ENCODE assay signal across 12 cellular contexts in the genomic region with DNA sequence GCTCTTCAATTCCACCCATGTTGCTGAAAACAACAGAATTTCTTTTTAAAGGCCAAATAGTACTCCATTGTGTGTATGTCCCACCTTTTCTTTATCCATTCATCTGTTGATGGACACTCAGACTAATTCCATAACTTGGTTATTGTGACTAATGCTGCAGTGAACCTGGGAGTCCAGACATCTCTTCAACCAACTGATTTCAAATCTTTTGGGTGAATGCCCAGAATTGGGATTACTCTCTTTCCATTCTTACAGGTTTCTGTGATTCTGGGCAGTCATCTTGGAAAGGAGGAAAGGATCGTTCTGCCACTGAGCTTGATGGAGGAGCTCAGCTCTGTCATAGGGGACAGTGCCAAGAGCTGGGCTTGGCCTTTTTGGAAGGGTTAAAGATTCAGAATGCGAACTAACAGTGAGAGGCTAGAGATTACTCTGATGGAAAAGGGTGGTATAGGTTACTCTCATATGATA. TPM values are rescaled to one million over a fixed set of nuclear protein-coding genes. Genes with fewer than 3 reads are reported as not detected.
A peak's percentile ranks its signal among the peaks of the same experiment; 100 is the strongest.
DNase-seq lines count a peak whose midpoint lies in the region; ATAC-seq and TF ChIP-seq lines count a peak whose summit lies in the region.
"Had no signal": no experiment of that assay in that cellular context is flagged by ENCODE, and none has a peak within 500 bp of the region (broad histone marks: within the 10 kb centered on the region; RNA-seq: fewer than 3 reads in every experiment).

No MANE protein-coding gene starts in this region.

- no peak overlapping the region for H3K27ac Mint-ChIP-seq in neural progenitor cell
- H3K27ac Mint-ChIP-seq: B cell had no signal

- H3K9me3 ChIP-seq in cardiac muscle cell (ENCODE audit: low read depth) (no peaks in the 10 kb centered on the region), adipocyte (ENCODE audit: control insufficient read depth, low read length) (no peaks in the 10 kb centered on the region), neural progenitor cell (ENCODE audit: low read depth) (no peaks in the 10 kb centered on the region)
- H3K9me3 ChIP-seq: suprapubic skin had no signal

- H3K27me3 Mint-ChIP-seq in neural progenitor cell (ENCODE audit: insufficient read depth, low read depth), result peaks cover 2% of the 10 kb centered on the region
- H3K27me3 Mint-ChIP-seq: B cell had no signal

- H3K4me3 ChIP-seq in cardiac muscle cell (no peak overlapping the region), adipocyte (ENCODE audit: low read length) (no peak overlapping the region), neural progenitor cell (no peak overlapping the region)
- H3K4me3 ChIP-seq: suprapubic skin had no signal

- no peak overlapping the region for H3K4me2 ChIP-seq in neural progenitor cell

- H3K4me1 ChIP-seq in cardiac muscle cell (ENCODE audit: low read depth) (peaks cover 20% of the 10 kb centered on the region), adipocyte (ENCODE audit: control insufficient read depth, insufficient read depth, low read length) (peaks cover 6% of the 10 kb centered on the region), foreskin keratinocyte (peaks cover 11% of the 10 kb centered on the region), neural progenitor cell (no peaks in the 10 kb centered on the region)

- H2AFZ ChIP-seq in neural progenitor cell (replicated peaks), result no peak overlapping the region

- H3K36me3 ChIP-seq in cardiac muscle cell (no peaks in the 10 kb centered on the region), adipocyte (ENCODE audit: control insufficient read depth, insufficient read depth, low read length, severe bottlenecking) (peaks cover 3% of the 10 kb centered on the region), neural progenitor cell (no peaks in the 10 kb centered on the region)
- H3K36me3 ChIP-seq: suprapubic skin had no signal

- H3K36me3 Mint-ChIP-seq in neural progenitor cell, result peaks cover 1% of the 10 kb centered on the region

- no peaks in the 10 kb centered on the region for H3K27me3 ChIP-seq in cardiac muscle cell
- no peaks in the 10 kb centered on the region for H3K27me3 ChIP-seq in adipocyte (replicated peaks; ENCODE audit: control insufficient read depth, insufficient read depth, low read length)
- no peaks in the 10 kb centered on the region for H3K27me3 ChIP-seq in foreskin keratinocyte
- H3K27me3 ChIP-seq in neural progenitor cell, result no peaks in the 10 kb centered on the region
- H3K27me3 ChIP-seq: suprapubic skin had no signal

- no peak for ATAC-seq in Right ventricle myocardium inferior
- peak; percentile 42 for ATAC-seq in foreskin keratinocyte

- H3K4me1 Mint-ChIP-seq in neural progenitor cell, result peaks cover 12% of the 10 kb centered on the region

- TF ChIP-seq CTCF in cardiac muscle cell (IDR thresholded peaks at IDR 0.05; ENCODE audit: low read depth, low read length), result no peak
- TF ChIP-seq CTCF in foreskin keratinocyte (conservative IDR thresholded peaks at IDR 0.05), result no peak
- no peak for TF ChIP-seq CTCF in neural progenitor cell (IDR thresholded peaks at IDR 0.05)

- no peaks in the 10 kb centered on the region for H3K79me2 ChIP-seq in neural progenitor cell (ENCODE audit: low read depth)

- H3K27ac ChIP-seq in cardiac muscle cell, result peak overlapping the region; percentile 71
- H3K27ac ChIP-seq in foreskin keratinocyte, result no peak overlapping the region
- no peak overlapping the region for H3K27ac ChIP-seq in neural progenitor cell
- H3K27ac ChIP-seq: suprapubic skin had no signal

- H3F3A ChIP-seq in neural progenitor cell (ENCODE audit: low read depth), result no peaks in the 10 kb centered on the region

- H3K9ac ChIP-seq in adipocyte (ENCODE audit: low read length) (no peak overlapping the region), neural progenitor cell (no peak overlapping the region)

- intact Hi-C loops in Right ventricle myocardium inferior (cut with DNase I), result loop anchor here (5.0 kb wide), 1 partner anchor 74 kb away; no protein-coding TSS in a partner anchor
- intact Hi-C loops in posterior vena cava (cut with DNase I), result no loop called here

- peak in 1 of 2 donors; percentile 65 for DNase-seq in cardiac muscle cell (ENCODE audit: low read depth in 1 of 2, low spot score in 1 of 2)
- no peak for DNase-seq in Right ventricle myocardium inferior (ENCODE audit: missing footprints)
- peak; percentile 61 for DNase-seq in adipocyte (ENCODE audit: low read depth)
- peak; percentile 58 to 80 for DNase-seq in foreskin keratinocyte
- no peak for DNase-seq in 8988T
- DNase-seq in neural progenitor cell (ENCODE audit: low spot score), result no peak
- DNase-seq in posterior vena cava (ENCODE audit: low spot score), result no peak
- no peak for DNase-seq in midbrain (lab: John Stamatoyannopoulos, UW)
- DNase-seq: NCI-H187, retina had no signal

- no peak overlapping the region for H3K4me3 Mint-ChIP-seq in neural progenitor cell
- H3K4me3 Mint-ChIP-seq: B cell had no signal

- H4K20me1 ChIP-seq in neural progenitor cell (ENCODE audit: low read depth), result peaks cover 3% of the 10 kb centered on the region

- no peaks in the 10 kb centered on the region for H3K9me3 Mint-ChIP-seq in neural progenitor cell

RNA-seq across cellular contexts. Expression of a gene that starts 48.1 kb away (rescaled TPM):
- total RNA-seq in cardiac muscle cell (2.6 and 3.7 TPM in 2 replicates), Right ventricle myocardium inferior (22.7 TPM), foreskin keratinocyte (1.5 and 3.0 TPM in 2 replicates), neural progenitor cell (ENCODE audit: low replicate concordance) (0.62 TPM in 1 of 2 replicates, not detected in the other), posterior vena cava (10 to 100 TPM; 41.3 to 64.2 TPM)
- polyA plus RNA-seq in cardiac muscle cell (0.88 and 2.7 TPM in 2 replicates), foreskin keratinocyte (0.99 and 2.4 TPM in 2 replicates)

Comparison
In these comparisons a context has a peak if more than half of its experiments do, and no peak if none do; other contexts are left out.
1. DNase-seq: peak in adipocyte (single experiment) and foreskin keratinocyte (2 of 2); none in Right ventricle myocardium inferior (single experiment), 8988T (single experiment), neural progenitor cell (single experiment), posterior vena cava (single experiment) and midbrain (single experiment).